In genomic region chr6:106970769-106971168, GRCh38 we compare ENCODE assay signal across 1 cellular context. TPM values are rescaled to one million over a fixed set of nuclear protein-coding genes. Genes with fewer than 3 reads are reported as not detected.
"Had no signal": no experiment of that assay in that cellular context is flagged by ENCODE, and none has a peak within 500 bp of the region (broad histone marks: within the 10 kb centered on the region; RNA-seq: fewer than 3 reads in every experiment).

No MANE protein-coding gene starts in this region.

RNA-seq across cellular contexts. Expression of gene CD24, which starts 3.8 kb away (rescaled TPM):
- total RNA-seq: activated T-helper 17 cell treated with anti-CD3 and anti-CD28 coated beads, Interleukin-2, amount 50 U/mL, for 72 hours had no signal
